Comparison of ENCODE assay signal across 8 cellular contexts in genomic region chr3:66989860-66990696, GRCh38. TPM values are rescaled to one million over a fixed set of nuclear protein-coding genes. Genes with fewer than 3 reads are reported as not detected.
DNase-seq lines count a peak whose midpoint lies in the region; ATAC-seq, FAIRE-seq and TF ChIP-seq lines count a peak whose summit lies in the region.

No MANE protein-coding gene starts in this region.

- H3K23ac ChIP-seq in mesendoderm (ENCODE audit: low read length): no peak overlapping the region

- H3K9me2 ChIP-seq in PC-9 (ENCODE audit: insufficient read depth): no peaks in the 10 kb centered on the region

- H3K4me1 ChIP-seq in PC-9 (replicated peaks; ENCODE audit: insufficient read depth) (no peaks in the 10 kb centered on the region), mesendoderm (ENCODE audit: control insufficient read depth, low read depth, low read length) (peaks cover 4% of the 10 kb centered on the region), small intestine (ENCODE audit: control insufficient read depth in 2 of 2, insufficient read depth in 1 of 2, low read depth in 1 of 2, low read length in 1 of 2) (no peaks in the 10 kb centered on the region)

- H2AFZ ChIP-seq in PC-9: peak overlapping the region; percentile 86

- H3K4me3 ChIP-seq in PC-9: peak overlapping the region; percentile 44; the same call in 1 of the 2 replicates
- no peak overlapping the region for H3K4me3 ChIP-seq in mesendoderm (ENCODE audit: low read length)
- H3K4me3 ChIP-seq in small intestine (ENCODE audit: low read depth in 1 of 2, low read length in 2 of 2): no peak overlapping the region

- H4K20me1 ChIP-seq in PC-9 (ENCODE audit: insufficient read depth): no peaks in the 10 kb centered on the region

- CTCF ChIA-PET in PC-9 (lab: Charles Lee): no interaction called here

- FAIRE-seq in small intestine (lab: Jason Lieb, UNC): no peak

- no peak overlapping the region for H3K27ac Mint-ChIP-seq in activated CD4-positive, alpha-beta T cell treated with anti-CD3 and anti-CD28 coated beads, Interleukin-2, amount 10 ng/mL, durations not matched to agents 24 days and 14 days

- TF ChIP-seq CTCF in PC-9 (conservative IDR thresholded peaks at IDR 0.05): no peak; the same call in 1 of the 2 replicates

- H3K27ac ChIP-seq in PC-9 (no peak overlapping the region), mesendoderm (ENCODE audit: low read depth, low read length) (peak overlapping the region; percentile 39), small intestine (ENCODE audit: low read depth in 1 of 2, low read length in 1 of 2) (no peak overlapping the region)

- H3K36me3 Mint-ChIP-seq in activated CD4-positive, alpha-beta T cell treated with anti-CD3 and anti-CD28 coated beads, Interleukin-2, amount 10 ng/mL, durations not matched to agents 24 days and 14 days (ENCODE audit: low read depth): no peaks in the 10 kb centered on the region

- H3K18ac ChIP-seq in mesendoderm (ENCODE audit: low read length): peak overlapping the region; percentile 92

- H3K9me3 Mint-ChIP-seq in activated CD4-positive, alpha-beta T cell treated with anti-CD3 and anti-CD28 coated beads, Interleukin-2, amount 10 ng/mL, durations not matched to agents 24 days and 14 days: peaks cover 10% of the 10 kb centered on the region

- H3K4me2 ChIP-seq in PC-9 (peak overlapping the region; percentile 62), mesendoderm (ENCODE audit: low read length) (no peak overlapping the region)

- H4K8ac ChIP-seq in mesendoderm (ENCODE audit: low read depth, low read length): no peak overlapping the region

- no peak overlapping the region for H4K5ac ChIP-seq in mesendoderm (ENCODE audit: low read length)

- no peak overlapping the region for H3K4me3 Mint-ChIP-seq in activated CD4-positive, alpha-beta T cell treated with anti-CD3 and anti-CD28 coated beads, Interleukin-2, amount 10 ng/mL, durations not matched to agents 24 days and 14 days

- H3K4me1 Mint-ChIP-seq in activated CD4-positive, alpha-beta T cell treated with anti-CD3 and anti-CD28 coated beads, Interleukin-2, amount 10 ng/mL, durations not matched to agents 24 days and 14 days: peaks cover 4% of the 10 kb centered on the region

- peak overlapping the region; percentile 27 for H3K56ac ChIP-seq in mesendoderm (ENCODE audit: low read length)

- intact Hi-C loops in PC-9 (cut with micrococcal nuclease; ENCODE audit: unreplicated experiment): no loop called here
- intact Hi-C loops in activated CD4-positive, alpha-beta T cell treated with anti-CD3 and anti-CD28 coated beads, Interleukin-2, amount 10 ng/mL, durations not matched to agents 24 days and 14 days (cut with micrococcal nuclease): loop anchor here (10.0 kb wide), 1 partner anchor 375 kb away; no protein-coding TSS in a partner anchor

- H3K79me1 ChIP-seq in mesendoderm (ENCODE audit: low read length): no peaks in the 10 kb centered on the region

- H3F3A ChIP-seq in PC-9 (ENCODE audit: insufficient read depth, low read depth): no peaks in the 10 kb centered on the region

- H3K27me3 ChIP-seq in PC-9 (ENCODE audit: insufficient read depth, low read depth): peaks cover 12% of the 10 kb centered on the region; the same call in 1 of the 2 replicates
- H3K27me3 ChIP-seq in mesendoderm (ENCODE audit: insufficient read depth, low read length, poor library complexity): no peaks in the 10 kb centered on the region
- H3K27me3 ChIP-seq in small intestine (ENCODE audit: control insufficient read depth in 2 of 2, insufficient read depth in 2 of 2, low read length in 2 of 2): no peaks in the 10 kb centered on the region

- H3K9me3 ChIP-seq in PC-9 (ENCODE audit: insufficient read depth, low read depth) (0 out of 2 replicates have a peak, but pooled peaks cover 5% of the 10 kb centered on the region), small intestine (ENCODE audit: control insufficient read depth, low read depth) (no peaks in the 10 kb centered on the region)

- H2BK5ac ChIP-seq in mesendoderm (ENCODE audit: low read length): peak overlapping the region; percentile 8

- H3K36me3 ChIP-seq in PC-9 (ENCODE audit: low read depth): no peaks in the 10 kb centered on the region
- H3K36me3 ChIP-seq in mesendoderm (ENCODE audit: control insufficient read depth, insufficient read depth, low read length): no peaks in the 10 kb centered on the region
- no peaks in the 10 kb centered on the region for H3K36me3 ChIP-seq in small intestine (ENCODE audit: control insufficient read depth in 2 of 2, insufficient read depth in 2 of 2, low read length in 2 of 2)

- H3K9ac ChIP-seq in mesendoderm (ENCODE audit: low read length): no peak overlapping the region

- WGBS in mesendoderm (ENCODE audit: extremely low coverage, insufficient coverage, low lambda C conversion rate): no CpG with 5 or more reads among the region's 7 CpGs
- WGBS in small intestine, 3 donors: 83 to 90% (median 87%) methylated on average over 7 of the region's 7 CpGs

- peaks cover 18% of the 10 kb centered on the region for H3K27me3 Mint-ChIP-seq in activated CD4-positive, alpha-beta T cell treated with anti-CD3 and anti-CD28 coated beads, Interleukin-2, amount 10 ng/mL, durations not matched to agents 24 days and 14 days

- peak overlapping the region; percentile 96 for H2BK15ac ChIP-seq in mesendoderm (replicated peaks; ENCODE audit: low read depth)

- BruUV-seq in PC-9 (replicated peaks; lab: Mats Ljungman, UMichigan): no TSS peak

- POLR2A ChIA-PET in PC-9 (lab: Charles Lee; ENCODE audit: unreplicated experiment): interaction anchor here (0.6 kb wide), 1 partner anchor 448 kb away, joined by 8 read pairs; no protein-coding TSS in a partner anchor

- peak; percentile 63 for ATAC-seq in GM18520 (IDR thresholded peaks at IDR 0.05; ENCODE audit: unreplicated experiment)
- ATAC-seq in HG02938 (IDR thresholded peaks at IDR 0.05; ENCODE audit: unreplicated experiment): peak; percentile 84

- DNase-seq in AG20443 (ENCODE audit: low spot score) (peak; percentile 10), PC-9 (peak in 1 of 2 experiments; percentile 36), mesendoderm (peak; percentile 68), small intestine (no peak)
- DNase-seq in activated CD4-positive, alpha-beta T cell treated with anti-CD3 and anti-CD28 coated beads, Interleukin-2, amount 10 ng/mL, durations not matched to agents 24 days and 14 days: no peak
- DNase-seq in activated effector memory CD4-positive, alpha-beta T cell treated with Interleukin-2 at 50 U/mL for 16 hours: no peak

- no peaks in the 10 kb centered on the region for H3K79me2 ChIP-seq in PC-9 (ENCODE audit: low read depth)
- no peaks in the 10 kb centered on the region for H3K79me2 ChIP-seq in mesendoderm (ENCODE audit: control insufficient read depth, insufficient read depth, low read length)

- H3K4ac ChIP-seq in mesendoderm (ENCODE audit: low read depth, low read length): no peak overlapping the region

- peak overlapping the region; percentile 38 for H2BK120ac ChIP-seq in mesendoderm (ENCODE audit: low read depth, low read length)

- no peak overlapping the region for H2AK5ac ChIP-seq in mesendoderm (ENCODE audit: low read length)

RNA-seq across cellular contexts. Expression of gene KBTBD8, which starts 8.0 kb away (rescaled TPM):
- not detected in 2 replicates for total RNA-seq in PC-9 (2021)
- polyA plus RNA-seq in mesendoderm (2013, experiment 1 of 2): 15.3 TPM
- polyA plus RNA-seq in mesendoderm (2013, experiment 2 of 2): 15.2 TPM
- total RNA-seq in activated CD4-positive, alpha-beta T cell treated with anti-CD3 and anti-CD28 coated beads, Interleukin-2, amount 10 ng/mL, durations not matched to agents 24 days and 14 days: 16.8 and 17.0 TPM in 2 replicates
- polyA plus RNA-seq in small intestine: 1 to 10 TPM in 2 of 3 donors, under 1 TPM in 1; 0.81 to 1.8 (median 1.7) TPM

Comparison
In these comparisons a context has a peak if more than half of its experiments do, and no peak if none do; other contexts are left out.
1. DNase-seq: peak in AG20443 (single experiment) and mesendoderm (single experiment); none in activated CD4-positive, alpha-beta T cell treated with anti-CD3 and anti-CD28 coated beads, Interleukin-2, amount 10 ng/mL, durations not matched to agents 24 days and 14 days (single experiment), small intestine (single experiment) and activated effector memory CD4-positive, alpha-beta T cell treated with Interleukin-2 at 50 U/mL for 16 hours (single experiment).
2. RNA of gene KBTBD8, which starts 8.0 kb away (total RNA-seq): 16.8 to 17.0 TPM in activated CD4-positive, alpha-beta T cell treated with anti-CD3 and anti-CD28 coated beads, Interleukin-2, amount 10 ng/mL, durations not matched to agents 24 days and 14 days; not detected in PC-9; every median in the first group is over 10 times any median in the second.